ENCODE assay signal across 8 cellular contexts in genomic region chr2:96636772-96637171, GRCh38.
DNase-seq lines count a peak whose midpoint lies in the region; ATAC-seq and TF ChIP-seq lines count a peak whose summit lies in the region.

No MANE protein-coding gene starts in this region.

- TF ChIP-seq CTCF in GM12875 (IDR thresholded peaks at IDR 0.05; ENCODE audit: borderline replicate concordance, insufficient read depth, low read depth, low read length): no peak
- no peak for TF ChIP-seq CTCF in foreskin fibroblast (IDR thresholded peaks at IDR 0.05; ENCODE audit: low read depth, low read length)
- TF ChIP-seq CTCF in retinal pigment epithelial cell (conservative IDR thresholded peaks at IDR 0.05; ENCODE audit: low read depth, low read length): no peak

- DNase-seq in SW480 (ENCODE audit: low spot score) (peak; percentile 16), foreskin fibroblast (peak in 1 of 2 donors; percentile 35), retinal pigment epithelial cell (ENCODE audit: low read depth) (no peak), ecto neural progenitor cell (ENCODE audit: low spot score) (no peak)
- no peak for DNase-seq in activated CD8-positive, alpha-beta memory T cell treated with anti-CD3 and anti-CD28 coated beads, Interleukin-2, amount 50 U/mL, for 48 hours

- H3K4me3 ChIP-seq in GM12875 (ENCODE audit: low read depth, low read length) (peak overlapping the region; percentile 53), foreskin fibroblast (ENCODE audit: low read depth in 1 of 2, low read length in 2 of 2) (peak overlapping the region; percentile 78 to 82), retinal pigment epithelial cell (ENCODE audit: low read length) (peak overlapping the region; percentile 72)

- ATAC-seq in GM19397 (IDR thresholded peaks at IDR 0.05; ENCODE audit: unreplicated experiment) (no peak), GM21381 (IDR thresholded peaks at IDR 0.05; ENCODE audit: unreplicated experiment) (no peak)
